27 cellular contexts compared by ENCODE assay signal in genomic region chr10:133339708-133340380, GRCh38. TPM values are rescaled to one million over a fixed set of nuclear protein-coding genes. Genes with fewer than 3 reads are reported as not detected.
"Had no signal": no experiment of that assay in that cellular context is flagged by ENCODE, and none has a peak within 500 bp of the region (broad histone marks: within the 10 kb centered on the region; RNA-seq: fewer than 3 reads in every experiment).

No MANE protein-coding gene starts in this region.

- H3K4me1 ChIP-seq: foreskin keratinocyte had no signal

- H3K27ac ChIP-seq: dorsolateral prefrontal cortex, epithelial cell of prostate, foreskin keratinocyte, neutrophil, pancreas, sigmoid colon, stomach had no signal

- H3K36me3 ChIP-seq: neutrophil, pancreas, sigmoid colon, stomach had no signal

- H3K4me3 ChIP-seq: dorsolateral prefrontal cortex, lung, pancreas, sigmoid colon, stomach had no signal

- ATAC-seq: activated CD4-positive, CD25-positive, alpha-beta regulatory T cell treated with anti-CD3 and anti-CD28 coated beads, Interleukin-2, amount 50 U/mL, for 24 hours; activated naive CD8-positive, alpha-beta T cell treated with anti-CD3 and anti-CD28 coated beads, Interleukin-2, amount 50 U/mL, for 24 hours; activated T-cell treated with anti-CD3 and anti-CD28 coated beads, Interleukin-2, amount 50 U/mL, for 4 hours; foreskin keratinocyte; left colon; natural killer cell; pancreas; stimulated activated effector memory CD8-positive, alpha-beta T cell treated with anti-CD3 and anti-CD28 coated beads, Interleukin-12 subunit alpha, Interleukin-12 subunit beta, amount 100 ng/mL, for 72 hours had no signal

- H3K9me3 ChIP-seq: neutrophil, pancreas, sigmoid colon, stomach had no signal

- FAIRE-seq: colon, islet of Langerhans, pancreas had no signal

- DNase-seq: activated CD4-positive, alpha-beta T cell treated with anti-CD3 and anti-CD28 coated beads, Interleukin-2, amount 10 ng/mL, durations not matched to agents 7 days and 5 days; activated CD8-positive, alpha-beta memory T cell treated with anti-CD3 and anti-CD28 coated beads, Interleukin-2, amount 50 U/mL, for 4 hours; activated naive CD4-positive, alpha-beta T cell treated with anti-CD3 and anti-CD28 coated beads, Interleukin-2, amount 10 ng/mL, durations not matched to agents 7 days and 5 days; activated naive CD8-positive, alpha-beta T cell treated with anti-CD3 and anti-CD28 coated beads, Interleukin-2, amount 50 U/mL, for 24 hours; activated T-cell treated with anti-CD3 and anti-CD28 coated beads, Interleukin-2, amount 50 U/mL, for 4 hours; anterior cingulate cortex; caudate nucleus; dorsolateral prefrontal cortex; endodermal cell; foreskin keratinocyte; hippocampal formation; left colon; natural killer cell; sigmoid colon; stimulated activated CD4-positive, alpha-beta T cell treated with anti-CD3 and anti-CD28 coated beads, Interleukin-4, amount 100 ng/mL, for 24 hours; stomach had no signal

RNA-seq across cellular contexts. Expression of gene CALY, which starts 3.1 kb away (rescaled TPM):
- total RNA-seq: activated CD4-positive, alpha-beta T cell treated with anti-CD3 and anti-CD28 coated beads, Interleukin-2, amount 10 ng/mL, durations not matched to agents 7 days and 5 days; activated T-cell treated with anti-CD3 and anti-CD28 coated beads, Interleukin-2, amount 50 U/mL, for 4 hours; fibroblast of lung; foreskin keratinocyte; lung; natural killer cell; pulmonary artery endothelial cell had no signal
- polyA plus RNA-seq: fibroblast of lung, foreskin keratinocyte, lung had no signal

RNA-seq across cellular contexts. Expression of gene PRAP1, which starts 7.3 kb away (rescaled TPM):
- total RNA-seq: activated CD4-positive, alpha-beta T cell treated with anti-CD3 and anti-CD28 coated beads, Interleukin-2, amount 10 ng/mL, durations not matched to agents 7 days and 5 days; activated T-cell treated with anti-CD3 and anti-CD28 coated beads, Interleukin-2, amount 50 U/mL, for 4 hours; endodermal cell; fibroblast of lung; foreskin keratinocyte; natural killer cell; pancreas; pulmonary artery endothelial cell; temporal lobe had no signal
- polyA plus RNA-seq: fibroblast of lung, foreskin keratinocyte, lung, pancreas, stomach had no signal
